ENCODE assay signal across 7 cellular contexts in the genomic region with DNA sequence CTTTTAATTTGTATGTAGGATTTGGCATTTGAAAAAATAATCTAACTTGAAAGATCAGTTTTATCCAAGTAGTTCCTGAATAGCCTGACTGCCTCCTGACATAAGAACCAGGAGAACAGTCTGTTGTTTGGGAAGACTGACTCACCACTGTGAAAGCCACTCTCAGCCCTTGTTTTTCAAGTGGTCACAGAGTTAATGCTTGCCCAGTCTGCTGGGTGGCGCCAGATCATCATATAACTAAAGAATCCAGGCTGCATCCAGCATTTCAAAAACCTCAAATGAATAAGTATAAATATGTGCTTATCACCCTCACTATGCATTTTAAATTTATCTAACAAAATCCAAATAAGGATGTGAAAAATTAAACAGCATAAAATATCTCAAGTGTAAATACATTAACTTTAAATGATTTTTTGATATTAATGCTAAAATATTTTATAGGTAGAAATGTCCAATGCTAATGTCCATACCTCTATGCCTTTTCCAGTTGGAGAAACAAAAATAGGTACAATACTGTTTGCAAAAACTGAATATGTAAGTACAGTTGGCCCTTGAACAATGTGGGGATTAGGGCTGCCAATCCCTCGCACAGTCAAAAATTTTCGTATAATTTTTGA. TPM values are rescaled to one million over a fixed set of nuclear protein-coding genes. Genes with fewer than 3 reads are reported as not detected.
DNase-seq lines count a peak whose midpoint lies in the region; ATAC-seq, FAIRE-seq and TF ChIP-seq lines count a peak whose summit lies in the region.

No MANE protein-coding gene starts in this region.

- TF ChIP-seq CTCF in GM12873 (IDR thresholded peaks at IDR 0.05; ENCODE audit: insufficient read depth, low read depth, low read length, missing control alignments) (peak; percentile 40), nephron (IDR thresholded peaks at IDR 0.05; ENCODE audit: unreplicated experiment in 3 of 3) (peak; percentile 67 to 77 (median 71))

- H3K36me3 Mint-ChIP-seq in nephron (ENCODE audit: low read depth) (no peaks in the 10 kb centered on the region), immature natural killer cell (no peaks in the 10 kb centered on the region)

- H3K4me3 Mint-ChIP-seq in nephron (no peak overlapping the region), immature natural killer cell (no peak overlapping the region)

- FAIRE-seq in RCC 7860 (lab: Jason Lieb, UNC): no peak

- H3K27me3 Mint-ChIP-seq in nephron (ENCODE audit: low read depth): no peaks in the 10 kb centered on the region
- peaks cover 0 to 2% (median 0%) of the 10 kb centered on the region in 3 donors for H3K27me3 Mint-ChIP-seq in immature natural killer cell (ENCODE audit: low read depth in 3 of 3)

- H3K9me3 Mint-ChIP-seq in nephron (no peaks in the 10 kb centered on the region), immature natural killer cell (no peaks in the 10 kb centered on the region)

- ATAC-seq in esophagus mucosa: peak; percentile 91
- no peak for ATAC-seq in HG02763 (IDR thresholded peaks at IDR 0.05; ENCODE audit: unreplicated experiment)

- H3K27ac Mint-ChIP-seq in nephron (peak overlapping the region in 2 of 3 experiments; percentile 52 to 99), immature natural killer cell (no peak overlapping the region)

- peaks cover 31% of the 10 kb centered on the region for H3K4me1 Mint-ChIP-seq in nephron
- H3K4me1 Mint-ChIP-seq in immature natural killer cell: no peaks in the 10 kb centered on the region

- DNase-seq in Kasumi-1 (lab: John Stamatoyannopoulos, UW) (peak; percentile 78 to 79), RCC 7860 (ENCODE audit: low spot score) (peak; percentile 17), immature natural killer cell (no peak)

RNA-seq across cellular contexts. Expression of gene ZBBX, which starts 26.9 kb away (rescaled TPM):
- 0.04 TPM for total RNA-seq in esophagus mucosa
- not detected for polyA plus RNA-seq in immature natural killer cell

Comparison
In these comparisons a context has a peak if more than half of its experiments do, and no peak if none do; other contexts are left out.
1. DNase-seq: peak in Kasumi-1 (2 of 2) and RCC 7860 (single experiment); none in immature natural killer cell (0 of 3).
2. H3K27ac Mint-ChIP-seq: peak in nephron (2 of 3); none in immature natural killer cell (0 of 6).